ENCODE assay signal across 26 cellular contexts in genomic region chr12:51200806-51201205, GRCh38.
"Had no signal": no experiment of that assay in that cellular context is flagged by ENCODE, and none has a peak within 500 bp of the region (broad histone marks: within the 10 kb centered on the region; RNA-seq: fewer than 3 reads in every experiment).

No MANE protein-coding gene starts in this region.

- H3K4me3 Mint-ChIP-seq: activated CD8-positive, alpha-beta memory T cell treated with anti-CD3 and anti-CD28 coated beads, Interleukin-2, amount 10 ng/mL, durations not matched to agents 7 days and 5 days; activated CD8-positive, alpha-beta T cell treated with anti-CD3 and anti-CD28 coated beads for 36 hours; immature natural killer cell; naive thymus-derived CD8-positive, alpha-beta T cell; neural progenitor cell; T-cell; type B pancreatic cell had no signal

- H3K4me1 Mint-ChIP-seq: immature natural killer cell; naive thymus-derived CD8-positive, alpha-beta T cell had no signal

- FAIRE-seq: bronchial epithelial cell had no signal

- H2AFZ ChIP-seq: neural progenitor cell had no signal

- H3K27me3 Mint-ChIP-seq: activated CD8-positive, alpha-beta memory T cell treated with anti-CD3 and anti-CD28 coated beads, Interleukin-2, amount 10 ng/mL, durations not matched to agents 7 days and 5 days; activated CD8-positive, alpha-beta T cell treated with anti-CD3 and anti-CD28 coated beads for 36 hours; naive thymus-derived CD8-positive, alpha-beta T cell; progenitor cell of endocrine pancreas; T-cell; type B pancreatic cell had no signal

- H3K27ac ChIP-seq: epithelial cell of prostate, foreskin keratinocyte, left ventricle myocardium inferior, neural progenitor cell, spleen, thoracic aorta had no signal

- H3K4me1 ChIP-seq: foreskin keratinocyte, left ventricle myocardium inferior, neural progenitor cell, spleen had no signal

- H3K9me3 Mint-ChIP-seq: activated CD8-positive, alpha-beta T cell treated with anti-CD3 and anti-CD28 coated beads for 36 hours; activated naive CD4-positive, alpha-beta T cell treated with anti-CD3 and anti-CD28 coated beads, Interleukin-2, amount 50 U/mL, for 72 hours; immature natural killer cell; naive thymus-derived CD8-positive, alpha-beta T cell; neural progenitor cell; T-cell; type B pancreatic cell had no signal

- H3K4me2 ChIP-seq: neural progenitor cell had no signal

- H3K36me3 ChIP-seq: neural progenitor cell had no signal

- H3K27me3 ChIP-seq: foreskin keratinocyte, neural progenitor cell, spleen had no signal

- H3K9ac ChIP-seq: neural progenitor cell had no signal

- DNase-seq: activated CD4-positive, alpha-beta T cell treated with anti-CD3 and anti-CD28 coated beads for 4 hours; activated CD4-positive, CD25-positive, alpha-beta regulatory T cell; activated CD8-positive, alpha-beta memory T cell treated with anti-CD3 and anti-CD28 coated beads, Interleukin-2, amount 10 ng/mL, durations not matched to agents 7 days and 5 days; activated CD8-positive, alpha-beta T cell treated with anti-CD3 and anti-CD28 coated beads for 36 hours; activated gamma-delta T cell; activated T-cell treated with anti-CD3 and anti-CD28 coated beads for 4 hours; amniotic stem cell; cerebellar nuclear complex; cortex of kidney; foreskin keratinocyte; immature natural killer cell; left ventricle myocardium inferior; naive thymus-derived CD8-positive, alpha-beta T cell; retina; spleen; stimulated activated CD4-positive, alpha-beta T cell treated with anti-CD3 and anti-CD28 coated beads, Interleukin-4, amount 100 ng/mL, for 24 hours; stimulated activated naive CD4-positive, alpha-beta T cell treated with Interleukin-2 at 50 U/mL for 16 hours; T-cell had no signal

- H3K4me3 ChIP-seq: left ventricle myocardium inferior, neural progenitor cell, spleen, thoracic aorta had no signal

- H3K9me3 ChIP-seq: left ventricle myocardium inferior, spleen, thoracic aorta had no signal

- H3K36me3 Mint-ChIP-seq: activated CD8-positive, alpha-beta memory T cell treated with anti-CD3 and anti-CD28 coated beads, Interleukin-2, amount 10 ng/mL, durations not matched to agents 7 days and 5 days; activated naive CD4-positive, alpha-beta T cell treated with anti-CD3 and anti-CD28 coated beads, Interleukin-2, amount 50 U/mL, for 72 hours; neural progenitor cell; type B pancreatic cell had no signal

- ATAC-seq: activated CD8-positive, alpha-beta memory T cell treated with anti-CD3 and anti-CD28 coated beads, Interleukin-2, amount 10 ng/mL, durations not matched to agents 7 days and 5 days; activated CD8-positive, alpha-beta T cell treated with anti-CD3 and anti-CD28 coated beads for 36 hours; activated naive CD4-positive, alpha-beta T cell treated with anti-CD3 and anti-CD28 coated beads, Interleukin-2, amount 50 U/mL, for 72 hours; foreskin keratinocyte; naive thymus-derived CD8-positive, alpha-beta T cell; SK-N-SH treated with all-trans-retinoic acid at 6 μM for 48 hours; T-cell had no signal

- H3K27ac Mint-ChIP-seq: activated CD8-positive, alpha-beta memory T cell treated with anti-CD3 and anti-CD28 coated beads, Interleukin-2, amount 10 ng/mL, durations not matched to agents 7 days and 5 days; activated CD8-positive, alpha-beta T cell treated with anti-CD3 and anti-CD28 coated beads for 36 hours; activated naive CD4-positive, alpha-beta T cell treated with anti-CD3 and anti-CD28 coated beads, Interleukin-2, amount 50 U/mL, for 72 hours; immature natural killer cell; neural progenitor cell; progenitor cell of endocrine pancreas; type B pancreatic cell had no signal
